8 cellular contexts compared by ENCODE assay signal in genomic region chr1:111738436-111739221, GRCh38. TPM values are rescaled to one million over a fixed set of nuclear protein-coding genes. Genes with fewer than 3 reads are reported as not detected.
DNase-seq lines count a peak whose midpoint lies in the region; ATAC-seq and TF ChIP-seq lines count a peak whose summit lies in the region.

No MANE protein-coding gene starts in this region.

- TF ChIP-seq POLR2A in gastroesophageal sphincter (IDR thresholded peaks at IDR 0.05) (peak; percentile 43 to 60), vagina (IDR thresholded peaks at IDR 0.05) (peak in 1 of 2 donors; percentile 23)

- ATAC-seq in GM19455 (IDR thresholded peaks at IDR 0.05; ENCODE audit: unreplicated experiment) (peak; percentile 62), HG03469 (IDR thresholded peaks at IDR 0.05; ENCODE audit: unreplicated experiment) (peak; percentile 32), gastroesophageal sphincter (peak; percentile 75)

- TF ChIP-seq EP300 in gastroesophageal sphincter (IDR thresholded peaks at IDR 0.05) = no peak

- 0% methylated on average over 2 to 9 of the region's 63 CpGs for WGBS in gastroesophageal sphincter (ENCODE audit: low coverage in 1 of 2), 2 donors

- DNase-seq in DMS153 treated with DMSO at 0.1 percent for 48 hours (lab: John Stamatoyannopoulos, UW; ENCODE audit: unreplicated experiment) (peak; percentile 36), NT2/D1 (ENCODE audit: low read depth, low spot score) (no peak), neural crest cell (ENCODE audit: low read depth, low spot score) (peak; percentile 14), vagina (ENCODE audit: extremely low spot score in 2 of 2) (peak in 1 of 2 donors; percentile 88)
- DNase-seq in activated gamma-delta T cell treated with anti-CD3 and anti-CD28 coated beads, Interleukin-2, amount 50 U/mL, for 16 hours (ENCODE audit: low read depth) = peak; percentile 15

- H3K27ac ChIP-seq in gastroesophageal sphincter = peak overlapping the region; percentile 91 to 97 (median 92)
- peak overlapping the region; percentile 90 for H3K27ac ChIP-seq in vagina

- H3K9me3 ChIP-seq in NT2/D1 (ENCODE audit: insufficient read depth, low read length) (no peaks in the 10 kb centered on the region), gastroesophageal sphincter (no peaks in the 10 kb centered on the region), vagina (no peaks in the 10 kb centered on the region)

- H3K27me3 Mint-ChIP-seq in neural crest cell (ENCODE audit: low read depth) = peaks cover 31% of the 10 kb centered on the region

- H3K4me3 Mint-ChIP-seq in neural crest cell = peak overlapping the region; percentile 90

- H3K36me3 ChIP-seq in NT2/D1 (ENCODE audit: insufficient read depth, insufficient read length, low read length) (peaks cover 5% of the 10 kb centered on the region), gastroesophageal sphincter (peaks cover 0 to 3% of the 10 kb centered on the region in 2 donors), vagina (no peaks in the 10 kb centered on the region)

- H3K4me3 ChIP-seq in NT2/D1 (ENCODE audit: insufficient read length, low read depth) (peak overlapping the region; percentile 64), gastroesophageal sphincter (peak overlapping the region; percentile 79 to 82), vagina (peak overlapping the region; percentile 60 to 61)

- intact Hi-C loops in vagina (cut with DNase I) = no loop called here

- TF ChIP-seq CTCF in gastroesophageal sphincter (IDR thresholded peaks at IDR 0.05) (peak in 2 of 4 experiments; percentile 11 to 41), neural crest cell (conservative IDR thresholded peaks at IDR 0.05) (no peak), vagina (IDR thresholded peaks at IDR 0.05) (no peak)

- H3K4me1 Mint-ChIP-seq in neural crest cell = peaks cover 22% of the 10 kb centered on the region

- H3K4me1 ChIP-seq in NT2/D1 (ENCODE audit: insufficient read depth, insufficient read length) = peaks cover 25% of the 10 kb centered on the region
- H3K4me1 ChIP-seq in gastroesophageal sphincter = peaks cover 0 to 68% (median 32%) of the 10 kb centered on the region in 3 donors
- peaks cover 46% of the 10 kb centered on the region for H3K4me1 ChIP-seq in vagina

- no peaks in the 10 kb centered on the region for H3K9me3 Mint-ChIP-seq in neural crest cell

- H3K36me3 Mint-ChIP-seq in neural crest cell (ENCODE audit: low read depth) = no peaks in the 10 kb centered on the region

- peaks cover 38% of the 10 kb centered on the region for H3K27me3 ChIP-seq in NT2/D1 (ENCODE audit: insufficient read depth, insufficient read length)
- H3K27me3 ChIP-seq in gastroesophageal sphincter = no peaks in the 10 kb centered on the region
- no peaks in the 10 kb centered on the region for H3K27me3 ChIP-seq in vagina

- H3K9ac ChIP-seq in NT2/D1 (ENCODE audit: insufficient read length, low read depth) = peak overlapping the region; percentile 83

- H3K27ac Mint-ChIP-seq in neural crest cell (ENCODE audit: unreplicated experiment) = no peak overlapping the region

RNA-seq across cellular contexts. Expression of gene INKA2, which starts 0.6 kb away (rescaled TPM):
- total RNA-seq in gastroesophageal sphincter = 10 to 100 TPM in 1 of 4 donors, 1 to 10 TPM in 3; 7.2 to 12.8 (median 8.8) TPM
- total RNA-seq in neural crest cell = 2.7 and 3.5 TPM in 2 replicates
- total RNA-seq in vagina = 6.1 TPM

RNA-seq across cellular contexts. Expression of gene DDX20, which starts 17.1 kb away (rescaled TPM):
- total RNA-seq in gastroesophageal sphincter (10 to 100 TPM; 11.6 to 24.4 (median 14.8) TPM), neural crest cell (25.7 and 26.7 TPM in 2 replicates), vagina (16.2 TPM)
